In genomic region chr3:67601385-67601784, GRCh38 we compare ENCODE assay signal across 20 cellular contexts. TPM values are rescaled to one million over a fixed set of nuclear protein-coding genes. Genes with fewer than 3 reads are reported as not detected.
DNase-seq lines count a peak whose midpoint lies in the region; ATAC-seq and TF ChIP-seq lines count a peak whose summit lies in the region.
"Had no signal": no experiment of that assay in that cellular context is flagged by ENCODE, and none has a peak within 500 bp of the region (broad histone marks: within the 10 kb centered on the region; RNA-seq: fewer than 3 reads in every experiment).

No MANE protein-coding gene starts in this region.

- no peaks in the 10 kb centered on the region for H3K9me3 Mint-ChIP-seq in MCF 10A (ENCODE audit: unreplicated experiment)
- H3K9me3 Mint-ChIP-seq: activated T-helper 2 cell treated with anti-CD3 and anti-CD28 coated beads, Interferon-gamma antibody, Interleukin-2, Interleukin-4, amounts not matched to agents 10 μg/mL and 5 μg/mL and 100 μg/mL, durations not matched to agents 14 hours and 24 hours and 36 hours; IgD-negative memory B cell; natural killer cell had no signal

- H3K9me3 ChIP-seq in breast epithelium (no peaks in the 10 kb centered on the region), right atrium auricular region (no peaks in the 10 kb centered on the region)
- H3K9me3 ChIP-seq: HAP-1, right lobe of liver had no signal

- CTCF ChIA-PET in MCF 10A (lab: Yijun Ruan, JAX) = no interaction called here

- no peak overlapping the region for H3K27ac Mint-ChIP-seq in MCF 10A (ENCODE audit: low read depth, unreplicated experiment)

- ATAC-seq in HG03159 (IDR thresholded peaks at IDR 0.05; ENCODE audit: unreplicated experiment) = no peak
- ATAC-seq: right lobe of liver had no signal

- no peak for TF ChIP-seq POLR2A in breast epithelium (IDR thresholded peaks at IDR 0.05)

- in situ Hi-C loops in KBM-7 (cut with MboI; ENCODE audit: low pct_unique_long_range_greater_than_20kb, low sequenced_read_pairs) = no loop called here

- H3K27ac ChIP-seq in breast epithelium = no peak overlapping the region
- no peak overlapping the region for H3K27ac ChIP-seq in right atrium auricular region
- H3K27ac ChIP-seq: parathyroid adenoma, right lobe of liver had no signal

- H3K27me3 Mint-ChIP-seq in MCF 10A (ENCODE audit: insufficient read depth, unreplicated experiment) = no peaks in the 10 kb centered on the region
- H3K27me3 Mint-ChIP-seq: IgD-negative memory B cell had no signal

- peaks cover 24% of the 10 kb centered on the region for H3K4me1 Mint-ChIP-seq in MCF 10A (ENCODE audit: insufficient read depth, unreplicated experiment)

- DNase-seq in MCF 10A (ENCODE audit: unreplicated experiment) = peak; percentile 35
- DNase-seq in breast epithelium (ENCODE audit: low spot score in 2 of 2) = no peak
- peak; percentile 67 for DNase-seq in T1000 (lab: John Stamatoyannopoulos, UW)
- DNase-seq in fibroblast of mammary gland (ENCODE audit: low read depth) = peak; percentile 47
- no peak for DNase-seq in KBM-7
- DNase-seq in stimulated activated CD4-positive, alpha-beta T cell treated with anti-CD3 and anti-CD28 coated beads, Interleukin-4, amount 100 ng/mL, for 4 hours = no peak
- DNase-seq in right atrium auricular region (ENCODE audit: low spot score) = no peak
- DNase-seq: activated CD4-positive, CD25-positive, alpha-beta regulatory T cell treated with anti-CD3 and anti-CD28 coated beads, Interleukin-2, amount 50 U/mL, for 72 hours; amniotic stem cell; C1 segment of cervical spinal cord; GF-D8; natural killer cell; NCI-H146; NCI-H2171; right lobe of liver had no signal

- H3K4me1 ChIP-seq in breast epithelium (no peaks in the 10 kb centered on the region), right atrium auricular region (no peaks in the 10 kb centered on the region)
- H3K4me1 ChIP-seq: HAP-1, parathyroid adenoma, right lobe of liver had no signal

- BruUV-seq in MCF 10A (replicated peaks; lab: Mats Ljungman, UMichigan) = no TSS peak

- no peak overlapping the region for H3K4me3 ChIP-seq in breast epithelium
- H3K4me3 ChIP-seq in fibroblast of mammary gland (ENCODE audit: control insufficient read depth, low read depth, low read length) = no peak overlapping the region
- H3K4me3 ChIP-seq in right atrium auricular region = no peak overlapping the region
- H3K4me3 ChIP-seq: HAP-1, right lobe of liver had no signal

- intact Hi-C loops in MCF 10A (cut with micrococcal nuclease) = no loop called here
- intact Hi-C loops in breast epithelium (cut with DNase I; ENCODE audit: low total_unique reads) = loop anchor here (10.0 kb wide), 1 partner anchor 453 kb away; no protein-coding TSS in a partner anchor

- POLR2A ChIA-PET in MCF 10A (lab: Yijun Ruan, JAX) = no interaction called here

- TF ChIP-seq CTCF in MCF 10A (IDR thresholded peaks at IDR 0.05; ENCODE audit: unreplicated experiment) (no peak), breast epithelium (IDR thresholded peaks at IDR 0.05) (no peak), fibroblast of mammary gland (conservative IDR thresholded peaks at IDR 0.05; ENCODE audit: control insufficient read depth, insufficient read depth, low read depth, low read length) (no peak), right atrium auricular region (IDR thresholded peaks at IDR 0.05) (no peak)

- H3K27me3 ChIP-seq in breast epithelium (no peaks in the 10 kb centered on the region), right atrium auricular region (no peaks in the 10 kb centered on the region)
- H3K27me3 ChIP-seq: right lobe of liver had no signal

- peaks cover 41% of the 10 kb centered on the region for H3K36me3 Mint-ChIP-seq in MCF 10A (ENCODE audit: insufficient read depth, unreplicated experiment)

- no peaks in the 10 kb centered on the region for H3K36me3 ChIP-seq in breast epithelium
- H3K36me3 ChIP-seq in right atrium auricular region = peaks cover 21% of the 10 kb centered on the region

- no peak overlapping the region for H3K4me3 Mint-ChIP-seq in MCF 10A (ENCODE audit: unreplicated experiment)
- H3K4me3 Mint-ChIP-seq: IgD-negative memory B cell had no signal

RNA-seq across cellular contexts. Expression of gene SUCLG2, which starts 53.0 kb away (rescaled TPM):
- total RNA-seq in MCF 10A (2022) (39.1 and 55.6 TPM in 2 replicates), breast epithelium (10 to 100 TPM; 45.9 to 58.1 (median 52.8) TPM), right atrium auricular region (10 to 100 TPM; 39.0 to 81.5 TPM)

Comparison
In these comparisons a context has a peak if more than half of its experiments do, and no peak if none do; other contexts are left out.
1. DNase-seq: peak in MCF 10A (single experiment), T1000 (single experiment) and fibroblast of mammary gland (single experiment); none in breast epithelium (0 of 2), KBM-7 (single experiment), stimulated activated CD4-positive, alpha-beta T cell treated with anti-CD3 and anti-CD28 coated beads, Interleukin-4, amount 100 ng/mL, for 4 hours (0 of 2) and right atrium auricular region (single experiment).